ENCODE assay signal across 8 cellular contexts in genomic region chr3:139343895-139344856, GRCh38. TPM values are rescaled to one million over a fixed set of nuclear protein-coding genes. Genes with fewer than 3 reads are reported as not detected.
A peak's percentile ranks its signal among the peaks of the same experiment; 100 is the strongest.
DNase-seq lines count a peak whose midpoint lies in the region; ATAC-seq and TF ChIP-seq lines count a peak whose summit lies in the region.

Gene MRPS22, plus strand, starts transcription at chr3:139344020. Its CDS starts 7 bp downstream, at chr3:139344027.

- TF ChIP-seq CTCF in RWPE2 (IDR thresholded peaks at IDR 0.05; ENCODE audit: poor library complexity, severe bottlenecking), result no peak
- no peak for TF ChIP-seq CTCF in fibroblast of the aortic adventitia (IDR thresholded peaks at IDR 0.05; ENCODE audit: insufficient read depth, low read length)
- TF ChIP-seq CTCF in nephron (IDR thresholded peaks at IDR 0.05; ENCODE audit: unreplicated experiment in 3 of 3), result no peak

- H3K4me1 ChIP-seq in RWPE2 (ENCODE audit: insufficient read depth, poor library complexity, severe bottlenecking), result peaks cover 2% of the 10 kb centered on the region

- no peaks in the 10 kb centered on the region for H3K9me3 ChIP-seq in RWPE2 (ENCODE audit: severe bottlenecking)

- DNase-seq in EH (ENCODE audit: low read depth), result peak; percentile 91
- peak; percentile 94 for DNase-seq in H4 (ENCODE audit: low spot score)
- peak; percentile 90 for DNase-seq in LoVo (ENCODE audit: low spot score)
- DNase-seq in RWPE2 (ENCODE audit: low spot score), result peak; percentile 80
- DNase-seq in activated T-helper 2 cell treated with anti-CD3 and anti-CD28 coated beads, Interferon-gamma antibody, Interleukin-2, Interleukin-4, amounts not matched to agents 10 μg/mL and 5 μg/mL and 100 μg/mL, durations not matched to agents 14 hours and 24 hours and 36 hours (ENCODE audit: low spot score), result peak; percentile 78
- peak; percentile 91 for DNase-seq in fibroblast of the aortic adventitia (ENCODE audit: low read depth)

- peak within 1 kb of the TSS; percentile 6 for H3K27ac Mint-ChIP-seq in activated T-helper 2 cell treated with anti-CD3 and anti-CD28 coated beads, Interferon-gamma antibody, Interleukin-2, Interleukin-4, amounts not matched to agents 10 μg/mL and 5 μg/mL and 100 μg/mL, durations not matched to agents 14 hours and 24 hours and 36 hours
- H3K27ac Mint-ChIP-seq in nephron, result peak within 1 kb of the TSS in 2 of 3 experiments; percentile 29 to 59
- H3K27ac Mint-ChIP-seq in stimulated activated naive CD8-positive, alpha-beta T cell treated with anti-CD3 and anti-CD28 coated beads, Interleukin-15, Interleukin-2, amounts not matched to agents 100 ng/mL and 50 ng/mL, for 24 hours, result no peak within 1 kb of the TSS

- peak; percentile 94 for ATAC-seq in RWPE2 (ENCODE audit: low read depth)

- peaks cover 22% of the 10 kb centered on the region for H3K36me3 Mint-ChIP-seq in activated T-helper 2 cell treated with anti-CD3 and anti-CD28 coated beads, Interferon-gamma antibody, Interleukin-2, Interleukin-4, amounts not matched to agents 10 μg/mL and 5 μg/mL and 100 μg/mL, durations not matched to agents 14 hours and 24 hours and 36 hours (ENCODE audit: low read depth)
- H3K36me3 Mint-ChIP-seq in nephron (ENCODE audit: low read depth), result peaks cover 8% of the 10 kb centered on the region
- peaks cover 13% of the 10 kb centered on the region for H3K36me3 Mint-ChIP-seq in stimulated activated naive CD8-positive, alpha-beta T cell treated with anti-CD3 and anti-CD28 coated beads, Interleukin-15, Interleukin-2, amounts not matched to agents 100 ng/mL and 50 ng/mL, for 24 hours (ENCODE audit: low read depth)

- H3K27ac ChIP-seq in RWPE2 (ENCODE audit: poor library complexity, severe bottlenecking), result peak within 1 kb of the TSS; percentile 61

- H3K27me3 Mint-ChIP-seq in activated T-helper 2 cell treated with anti-CD3 and anti-CD28 coated beads, Interferon-gamma antibody, Interleukin-2, Interleukin-4, amounts not matched to agents 10 μg/mL and 5 μg/mL and 100 μg/mL, durations not matched to agents 14 hours and 24 hours and 36 hours (ENCODE audit: low read depth), result no peaks in the 10 kb centered on the region
- peaks cover 31% of the 10 kb centered on the region for H3K27me3 Mint-ChIP-seq in nephron (ENCODE audit: low read depth)
- H3K27me3 Mint-ChIP-seq in stimulated activated naive CD8-positive, alpha-beta T cell treated with anti-CD3 and anti-CD28 coated beads, Interleukin-15, Interleukin-2, amounts not matched to agents 100 ng/mL and 50 ng/mL, for 24 hours, result peaks cover 12% of the 10 kb centered on the region

- intact Hi-C loops in activated T-helper 2 cell treated with anti-CD3 and anti-CD28 coated beads, Interferon-gamma antibody, Interleukin-2, Interleukin-4, amounts not matched to agents 10 μg/mL and 5 μg/mL and 100 μg/mL, durations not matched to agents 14 hours and 24 hours and 36 hours (cut with micrococcal nuclease), result loop anchor here (1.0 to 10.0 kb wide), 4 partner anchors 13 to 752 kb away; partner anchors contain the start of genes CEP70, COPB2 and PIK3CB

- peaks cover 5% of the 10 kb centered on the region for H3K9me3 Mint-ChIP-seq in activated T-helper 2 cell treated with anti-CD3 and anti-CD28 coated beads, Interferon-gamma antibody, Interleukin-2, Interleukin-4, amounts not matched to agents 10 μg/mL and 5 μg/mL and 100 μg/mL, durations not matched to agents 14 hours and 24 hours and 36 hours
- H3K9me3 Mint-ChIP-seq in nephron, result no peaks in the 10 kb centered on the region
- H3K9me3 Mint-ChIP-seq in stimulated activated naive CD8-positive, alpha-beta T cell treated with anti-CD3 and anti-CD28 coated beads, Interleukin-15, Interleukin-2, amounts not matched to agents 100 ng/mL and 50 ng/mL, for 24 hours, result peaks cover 4% of the 10 kb centered on the region

- no peaks in the 10 kb centered on the region for H3K27me3 ChIP-seq in RWPE2 (ENCODE audit: insufficient read depth, poor library complexity, severe bottlenecking)

- H3K4me3 Mint-ChIP-seq in activated T-helper 2 cell treated with anti-CD3 and anti-CD28 coated beads, Interferon-gamma antibody, Interleukin-2, Interleukin-4, amounts not matched to agents 10 μg/mL and 5 μg/mL and 100 μg/mL, durations not matched to agents 14 hours and 24 hours and 36 hours (ENCODE audit: low read depth), result no peak within 1 kb of the TSS
- no peak within 1 kb of the TSS for H3K4me3 Mint-ChIP-seq in nephron
- peak within 1 kb of the TSS; percentile 47 for H3K4me3 Mint-ChIP-seq in stimulated activated naive CD8-positive, alpha-beta T cell treated with anti-CD3 and anti-CD28 coated beads, Interleukin-15, Interleukin-2, amounts not matched to agents 100 ng/mL and 50 ng/mL, for 24 hours

- peak within 1 kb of the TSS; percentile 92 for H3K4me3 ChIP-seq in RWPE2 (ENCODE audit: severe bottlenecking)
- H3K4me3 ChIP-seq in fibroblast of the aortic adventitia (ENCODE audit: low read depth, low read length), result peak within 1 kb of the TSS; percentile 84

- H3K4me1 Mint-ChIP-seq in activated T-helper 2 cell treated with anti-CD3 and anti-CD28 coated beads, Interferon-gamma antibody, Interleukin-2, Interleukin-4, amounts not matched to agents 10 μg/mL and 5 μg/mL and 100 μg/mL, durations not matched to agents 14 hours and 24 hours and 36 hours (ENCODE audit: low read depth), result peaks cover 15% of the 10 kb centered on the region
- peaks cover 5% of the 10 kb centered on the region for H3K4me1 Mint-ChIP-seq in nephron
- H3K4me1 Mint-ChIP-seq in stimulated activated naive CD8-positive, alpha-beta T cell treated with anti-CD3 and anti-CD28 coated beads, Interleukin-15, Interleukin-2, amounts not matched to agents 100 ng/mL and 50 ng/mL, for 24 hours (ENCODE audit: low read depth), result peaks cover 19% of the 10 kb centered on the region

- peaks cover 38% of the 10 kb centered on the region for H3K36me3 ChIP-seq in RWPE2 (ENCODE audit: low read depth)

RNA-seq across cellular contexts. Expression of gene MRPS22, which starts in this region (rescaled TPM):
- 105 and 109 TPM in 2 replicates for total RNA-seq in H4 (2014; rRNA removed; shearing (Covaris generic))
- total RNA-seq in activated T-helper 2 cell treated with anti-CD3 and anti-CD28 coated beads, Interferon-gamma antibody, Interleukin-2, Interleukin-4, amounts not matched to agents 10 μg/mL and 5 μg/mL and 100 μg/mL, durations not matched to agents 14 hours and 24 hours and 36 hours, result 51.2 and 51.9 TPM in 2 replicates
- 75.8 and 92.1 TPM in 2 replicates for total RNA-seq in fibroblast of the aortic adventitia (ENCODE audit: low replicate concordance)

Comparison
In these comparisons a context has a peak if more than half of its experiments do, and no peak if none do; other contexts are left out.
1. Peak in every context shown above with its lines: DNase-seq, ATAC-seq, H3K4me3 ChIP-seq and H3K27ac ChIP-seq.